In genomic region chr14:37329189-37330001, GRCh38 we compare ENCODE assay signal across 1 cellular context.
A peak's percentile ranks its signal among the peaks of the same experiment; 100 is the strongest.
TF ChIP-seq lines count a peak whose summit lies in the region.

No MANE protein-coding gene starts in this region.

TF ChIP-seq in HepG2, 621 proteins besides CTCF, POLR2A, EP300 and RAD21 (continued from another document and continues in another):
- TF ChIP-seq ZNF784 (CRISPR knock-in tag; IDR thresholded peaks at IDR 0.05; ENCODE audit: borderline replicate concordance) (no peak), TMF1 (CRISPR knock-in tag; IDR thresholded peaks at IDR 0.05; ENCODE audit: low read depth) (no peak), ZNF746 (CRISPR knock-in tag; IDR thresholded peaks at IDR 0.05) (no peak), ZNF362 (CRISPR knock-in tag; IDR thresholded peaks at IDR 0.05; ENCODE audit: borderline replicate concordance) (peak; percentile 90), KAT8 (CRISPR knock-in tag; IDR thresholded peaks at IDR 0.05) (peak; percentile 56), ZNF263 (CRISPR knock-in tag; IDR thresholded peaks at IDR 0.05) (no peak), ZNF879 (CRISPR knock-in tag; IDR thresholded peaks at IDR 0.05) (peak; percentile 28; the same call in 1 of the 2 replicates), KLF9 (CRISPR knock-in tag; IDR thresholded peaks at IDR 0.05; ENCODE audit: low read depth) (0 out of 2 replicates have a peak, but pooled peaks have one; percentile 9), KDM1A (CRISPR knock-in tag; IDR thresholded peaks at IDR 0.05) (no peak), MAFF (IDR thresholded peaks at IDR 0.05; ENCODE audit: low read depth, low read length) (0 out of 2 replicates have a peak, but pooled peaks have one; percentile 5), ZMYM4 (CRISPR knock-in tag; IDR thresholded peaks at IDR 0.05) (no peak; the same call in 1 of the 2 replicates), BCL3 (CRISPR knock-in tag; IDR thresholded peaks at IDR 0.05) (no peak), SOX13 (IDR thresholded peaks at IDR 0.05) (no peak), SOX13 (CRISPR knock-in tag; conservative IDR thresholded peaks at IDR 0.05 in 1 of 2, IDR thresholded peaks at IDR 0.05 in 1 of 2) (peak in 1 of 2 experiments; percentile 81; a peak in 2 of 4 replicates), ZNF235 (CRISPR knock-in tag; IDR thresholded peaks at IDR 0.05; ENCODE audit: borderline replicate concordance) (no peak), SOX5 (CRISPR knock-in tag; IDR thresholded peaks at IDR 0.05; ENCODE audit: borderline replicate concordance) (peak; percentile 74), RAD51 (IDR thresholded peaks at IDR 0.05; ENCODE audit: borderline replicate concordance) (no peak), NR2F6 (IDR thresholded peaks at IDR 0.05) (peak; percentile 52; the same call in 1 of the 2 replicates), NR2F6 (CRISPR knock-in tag; IDR thresholded peaks at IDR 0.05) (0 out of 2 replicates have a peak, but pooled peaks have one; percentile 23), SKI (IDR thresholded peaks at IDR 0.05; ENCODE audit: partially characterized antibody) (peak; percentile 53), MNT (IDR thresholded peaks at IDR 0.05) (no peak), REST (IDR thresholded peaks at IDR 0.05; ENCODE audit: borderline replicate concordance in 1 of 2, low read depth in 1 of 2, low read length in 2 of 2) (no peak), NFATC3 (CRISPR knock-in tag; IDR thresholded peaks at IDR 0.05) (no peak), NR3C1 (CRISPR knock-in tag; IDR thresholded peaks at IDR 0.05) (no peak), STAG1 (CRISPR knock-in tag; IDR thresholded peaks at IDR 0.05) (peak; percentile 1; the same call in 1 of the 2 replicates), THAP8 (CRISPR knock-in tag; IDR thresholded peaks at IDR 0.05; ENCODE audit: borderline replicate concordance) (no peak), ZNF713 (CRISPR knock-in tag; IDR thresholded peaks at IDR 0.05) (no peak), NFAT5 (CRISPR knock-in tag; IDR thresholded peaks at IDR 0.05) (no peak), ZUFSP (CRISPR knock-in tag; IDR thresholded peaks at IDR 0.05; ENCODE audit: borderline replicate concordance) (no peak), ZBTB21 (CRISPR knock-in tag; IDR thresholded peaks at IDR 0.05) (no peak), CEBPG (CRISPR knock-in tag; IDR thresholded peaks at IDR 0.05) (peak; percentile 82), ZNF205 (CRISPR knock-in tag; IDR thresholded peaks at IDR 0.05) (no peak; the same call in 1 of the 2 replicates), ZNF570 (CRISPR knock-in tag; IDR thresholded peaks at IDR 0.05; ENCODE audit: borderline replicate concordance) (no peak), HNF4A (CRISPR knock-in tag; IDR thresholded peaks at IDR 0.05) (peak; percentile 53), ATF4 (CRISPR knock-in tag; IDR thresholded peaks at IDR 0.05) (peak in 1 of 2 experiments; percentile 90; a peak in 2 of 4 replicates), HNRNPLL (IDR thresholded peaks at IDR 0.05; ENCODE audit: low read depth, low read length, poor library complexity, severe bottlenecking) (no peak), NCOR1 (IDR thresholded peaks at IDR 0.05; ENCODE audit: borderline replicate concordance, low read length) (peak; percentile 82; the same call in 1 of the 2 replicates), MLX (CRISPR knock-in tag; IDR thresholded peaks at IDR 0.05) (0 out of 2 replicates have a peak, but pooled peaks have one; percentile 21)
